In genomic region chr12:17640615-17641014, GRCh38 we compare ENCODE assay signal across 19 cellular contexts.
A peak's percentile ranks its signal among the peaks of the same experiment; 100 is the strongest.
DNase-seq lines count a peak whose midpoint lies in the region; ATAC-seq and TF ChIP-seq lines count a peak whose summit lies in the region.
"Had no signal": no experiment of that assay in that cellular context is flagged by ENCODE, and none has a peak within 500 bp of the region (broad histone marks: within the 10 kb centered on the region; RNA-seq: fewer than 3 reads in every experiment).

No MANE protein-coding gene starts in this region.

- H4K20me1 ChIP-seq in OCI-LY3 (ENCODE audit: insufficient read depth, low read length) = no peaks in the 10 kb centered on the region
- H4K20me1 ChIP-seq: BLaER1 treated with 17β-estradiol and CSF1 and Interleukin-3, amounts not matched to agents 10 nM and 100 nM had no signal

- peaks cover 7% of the 10 kb centered on the region; the same call in 1 of the 2 replicates for H3K4me1 ChIP-seq in OCI-LY3 (ENCODE audit: low read length)
- H3K4me1 ChIP-seq: BLaER1 treated with 17β-estradiol and CSF1 and Interleukin-3, amounts not matched to agents 10 nM and 100 nM had no signal

- H2AFZ ChIP-seq in OCI-LY3 (ENCODE audit: low read depth, low read length) = no peak overlapping the region

- DNase-seq in GM12865 (ENCODE audit: low read depth) = peak; percentile 1
- no peak for DNase-seq in NCI-H128 (lab: John Stamatoyannopoulos, UW; ENCODE audit: unreplicated experiment)
- DNase-seq in NCI-H1105 (lab: John Stamatoyannopoulos, UW) = no peak
- DNase-seq in erythroblast (lab: John Stamatoyannopoulos, UW) = no peak
- DNase-seq: ACHN; Calu3; CD4-positive, CD25-positive, alpha-beta regulatory T cell; DMS 273 treated with DMSO at 0.1 percent for 48 hours; DMS79; GOT3; H9; Kasumi-1 had no signal

- no peak overlapping the region for H3K27ac ChIP-seq in OCI-LY3 (ENCODE audit: low read length)
- H3K27ac ChIP-seq: 22Rv1; BLaER1 treated with 17β-estradiol and CSF1 and Interleukin-3, amounts not matched to agents 10 nM and 100 nM had no signal

- peak; percentile 43 for ATAC-seq in GM18909 (IDR thresholded peaks at IDR 0.05; ENCODE audit: poor library complexity, unreplicated experiment)
- ATAC-seq in HG02870 (IDR thresholded peaks at IDR 0.05; ENCODE audit: unreplicated experiment) = peak; percentile 56
- ATAC-seq in GM18511 (IDR thresholded peaks at IDR 0.05; ENCODE audit: unreplicated experiment) = no peak
- ATAC-seq: K562 had no signal

- no peak for TF ChIP-seq POLR2A in erythroblast (IDR thresholded peaks at IDR 0.05; ENCODE audit: low read length)

- no peaks in the 10 kb centered on the region for H3K9me3 ChIP-seq in OCI-LY3 (ENCODE audit: insufficient read depth, low read length)
- H3K9me3 ChIP-seq: BLaER1 treated with 17β-estradiol and CSF1 and Interleukin-3, amounts not matched to agents 10 nM and 100 nM had no signal

- H3K79me2 ChIP-seq in OCI-LY3 (ENCODE audit: low read length) = no peaks in the 10 kb centered on the region

- H3K4me3 ChIP-seq in GM12865 (ENCODE audit: low read depth, low read length) = no peak overlapping the region
- no peak overlapping the region for H3K4me3 ChIP-seq in OCI-LY3 (ENCODE audit: low read length)
- H3K4me3 ChIP-seq: BLaER1 treated with 17β-estradiol and CSF1 and Interleukin-3, amounts not matched to agents 10 nM and 100 nM; K562 had no signal

- no peaks in the 10 kb centered on the region for H3K36me3 ChIP-seq in OCI-LY3 (replicated peaks; ENCODE audit: low read depth, low read length)
- H3K36me3 ChIP-seq: BLaER1 treated with 17β-estradiol and CSF1 and Interleukin-3, amounts not matched to agents 10 nM and 100 nM had no signal

- no peak overlapping the region for H3K9ac ChIP-seq in OCI-LY3 (ENCODE audit: low read length)
- H3K9ac ChIP-seq: BLaER1 treated with 17β-estradiol and CSF1 and Interleukin-3, amounts not matched to agents 10 nM and 100 nM had no signal

- TF ChIP-seq CTCF in GM12865 (IDR thresholded peaks at IDR 0.05; ENCODE audit: insufficient read depth, low read depth, low read length, missing control alignments) = no peak
- TF ChIP-seq CTCF in OCI-LY3 (IDR thresholded peaks at IDR 0.05; ENCODE audit: low read depth, low read length) = no peak

- H3K4me2 ChIP-seq in OCI-LY3 (ENCODE audit: low read length) = 0 out of 2 replicates have a peak overlapping the region, but pooled peaks have one; percentile 5
- H3K4me2 ChIP-seq: BLaER1 treated with 17β-estradiol and CSF1 and Interleukin-3, amounts not matched to agents 10 nM and 100 nM had no signal

- 0 out of 2 replicates have a peak, but pooled peaks cover 3% of the 10 kb centered on the region for H3K27me3 ChIP-seq in OCI-LY3 (ENCODE audit: low read depth, low read length)
- H3K27me3 ChIP-seq: BLaER1 treated with 17β-estradiol and CSF1 and Interleukin-3, amounts not matched to agents 10 nM and 100 nM had no signal
